In genomic region chr12:57583008-57583831, GRCh38 we compare ENCODE assay signal across 8 cellular contexts. TPM values are rescaled to one million over a fixed set of nuclear protein-coding genes. Genes with fewer than 3 reads are reported as not detected.
A peak's percentile ranks its signal among the peaks of the same experiment; 100 is the strongest.
DNase-seq lines count a peak whose midpoint lies in the region; ATAC-seq and TF ChIP-seq lines count a peak whose summit lies in the region.

No MANE protein-coding gene starts in this region.

- TF ChIP-seq CTCF in GM12865 (IDR thresholded peaks at IDR 0.05; ENCODE audit: insufficient read depth, low read depth, low read length, missing control alignments) (peak; percentile 87), gastroesophageal sphincter (IDR thresholded peaks at IDR 0.05) (peak; percentile 94 to 98 (median 96)), ovary (IDR thresholded peaks at IDR 0.05) (peak; percentile 92 to 96 (median 93))

- POLR2A ChIA-PET in HEK293T (lab: Yijun Ruan, JAX): interaction anchor here (0.6 to 1.0 kb wide), 3 partner anchors 47 to 111 kb away, joined by 3 to 4 read pairs (median 3); partner anchors contain the start of genes DDIT3 and OS9

- no peak overlapping the region for H3K27ac ChIP-seq in gastroesophageal sphincter
- no peak overlapping the region for H3K27ac ChIP-seq in ovary

- H3K36me3 ChIP-seq in gastroesophageal sphincter (peaks cover 0 to 12% of the 10 kb centered on the region in 2 donors), ovary (no peaks in the 10 kb centered on the region)

- ATAC-seq in gastroesophageal sphincter: peak; percentile 88

- TF ChIP-seq EP300 in gastroesophageal sphincter (IDR thresholded peaks at IDR 0.05) (no peak), ovary (IDR thresholded peaks at IDR 0.05) (no peak)

- WGBS in gastroesophageal sphincter (ENCODE audit: low coverage in 1 of 2), 2 donors: 39 to 44% methylated on average over 9 to 10 of the region's 13 CpGs
- WGBS in ovary, 3 donors: 40 to 47% (median 44%) methylated on average over 13 of the region's 13 CpGs

- H3K4me1 ChIP-seq in gastroesophageal sphincter: no peaks in the 10 kb centered on the region
- H3K4me1 ChIP-seq in ovary (ENCODE audit: insufficient read depth): no peaks in the 10 kb centered on the region

- H3K27me3 ChIP-seq in gastroesophageal sphincter (no peaks in the 10 kb centered on the region), ovary (no peaks in the 10 kb centered on the region)

- no peaks in the 10 kb centered on the region for H3K9me3 ChIP-seq in gastroesophageal sphincter
- H3K9me3 ChIP-seq in ovary: no peaks in the 10 kb centered on the region

- TF ChIP-seq POLR2A in gastroesophageal sphincter (IDR thresholded peaks at IDR 0.05) (no peak), ovary (IDR thresholded peaks at IDR 0.05) (no peak)

- DNase-seq in GM12865 (ENCODE audit: low read depth) (peak; percentile 91), HEK293T (ENCODE audit: extremely low spot score) (peak; percentile 88), MV-4-11 (lab: John Stamatoyannopoulos, UW) (peak; percentile 67), SIG-M5 (lab: John Stamatoyannopoulos, UW) (peak; percentile 38), ovary (peak; percentile 43 to 74 (median 56)), ureter (ENCODE audit: low spot score) (peak; percentile 73)
- DNase-seq in activated effector memory CD4-positive, alpha-beta T cell treated with anti-CD3 and anti-CD28 coated beads, Interleukin-2, amount 50 U/mL, for 16 hours: peak; percentile 81

- no peak overlapping the region for H3K4me3 ChIP-seq in GM12865 (ENCODE audit: low read depth, low read length)
- no peak overlapping the region for H3K4me3 ChIP-seq in gastroesophageal sphincter
- H3K4me3 ChIP-seq in ovary: no peak overlapping the region

- intact Hi-C loops in ovary (cut with DNase I): loop anchor here in 3 of 4 donors (1.0 to 2.0 kb wide), 2 partner anchors 38 kb away; no protein-coding TSS in a partner anchor

- CTCF ChIA-PET in HEK293T (lab: Yijun Ruan, JAX): interaction anchor here (0.6 to 3.9 kb wide), 24 partner anchors 9 to 342 kb away, joined by 3 to 22 read pairs (median 5); partner anchors contain the start of genes ARHGEF25, B4GALNT1, DCTN2 and TSPAN31

TF ChIP-seq in HEK293T, 16 proteins besides CTCF, POLR2A, EP300 and RAD21:
- TF ChIP-seq FOXK2 (IDR thresholded peaks at IDR 0.05) (no peak), TARDBP (IDR thresholded peaks at IDR 0.05) (no peak), NFRKB (IDR thresholded peaks at IDR 0.05) (no peak)

RNA-seq across cellular contexts. Expression of gene PIP4K2C, which starts 7.8 kb away (rescaled TPM):
- total RNA-seq in gastroesophageal sphincter (10 to 100 TPM; 21.7 to 38.7 (median 33.1) TPM), ovary (10 to 100 TPM; 16.9 to 30.4 (median 21.2) TPM), ureter (48.0 TPM)
- polyA plus RNA-seq in ovary: 10 to 100 TPM; 13.1 to 42.0 TPM

RNA-seq across cellular contexts. Expression of gene DTX3, which starts 21.4 kb away (rescaled TPM):
- total RNA-seq in gastroesophageal sphincter (10 to 100 TPM; 34.6 to 70.2 (median 53.2) TPM), ovary (10 to 100 TPM; 50.0 to 75.2 (median 57.8) TPM), ureter (40.0 TPM)
- polyA plus RNA-seq in ovary: 10 to 100 TPM; 37.9 to 56.2 TPM

RNA-seq across cellular contexts. Expression of gene ARHGEF25, which starts 28.0 kb away (rescaled TPM):
- 100 to 1,000 TPM; 116 to 140 (median 128) TPM for total RNA-seq in gastroesophageal sphincter
- 10 to 100 TPM; 22.1 to 48.4 (median 37.1) TPM for total RNA-seq in ovary
- 10 to 100 TPM; 47.4 to 48.8 TPM for polyA plus RNA-seq in ovary
- total RNA-seq in ureter: 41.5 TPM

RNA-seq across cellular contexts. Expression of gene KIF5A, which starts 33.4 kb away (rescaled TPM):
- total RNA-seq in gastroesophageal sphincter (1 to 10 TPM in 3 of 4 donors, under 1 TPM in 1; 0.89 to 4.7 (median 1.6) TPM), ovary (under 1 TPM in 6 of 7 donors, not detected in 1; 0.08 to 0.48 (median 0.30) TPM), ureter (0.99 TPM)
- polyA plus RNA-seq in ovary: under 1 TPM; 0.15 to 0.48 TPM

RNA-seq across cellular contexts. Expression of gene DCTN2, which starts 36.2 kb away (rescaled TPM):
- total RNA-seq in gastroesophageal sphincter (100 to 1,000 TPM; 138 to 204 (median 182) TPM), ovary (100 to 1,000 TPM in 1 of 7 donors, 10 to 100 TPM in 6; 70.7 to 100 (median 97.4) TPM), ureter (104 TPM)
- 100 to 1,000 TPM; 128 to 226 TPM for polyA plus RNA-seq in ovary

Comparison
In these comparisons a context has a peak if more than half of its experiments do, and no peak if none do; other contexts are left out.
1. DNase-seq: peak in every context shown above with its lines; median percentile 91 in GM12865; 88 in HEK293T; 81 in activated effector memory CD4-positive, alpha-beta T cell treated with anti-CD3 and anti-CD28 coated beads, Interleukin-2, amount 50 U/mL, for 16 hours; 73 in ureter; 67 in MV-4-11; 56 in ovary; 38 in SIG-M5.